ENCODE assay signal across 15 cellular contexts in the genomic region with DNA sequence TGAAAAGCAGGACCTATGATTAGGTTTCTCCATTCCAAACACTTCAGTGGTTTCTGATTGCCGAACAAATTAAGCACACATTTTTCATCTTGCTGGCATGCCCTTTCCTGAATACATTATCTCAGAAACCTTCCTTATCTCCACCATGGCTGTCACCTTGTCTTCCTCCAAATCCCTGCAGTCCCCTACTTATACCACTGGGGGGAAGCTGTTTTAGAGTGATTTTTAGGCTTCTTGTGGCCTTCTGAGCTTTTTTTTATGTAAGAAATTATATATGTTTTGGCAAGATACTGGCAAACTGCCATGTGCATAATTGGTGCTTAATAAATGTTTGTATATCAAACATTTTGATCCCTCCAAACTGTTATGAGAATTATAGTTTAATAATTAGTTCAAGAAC.
DNase-seq lines count a peak whose midpoint lies in the region; ATAC-seq and TF ChIP-seq lines count a peak whose summit lies in the region.
"Had no signal": no experiment of that assay in that cellular context is flagged by ENCODE, and none has a peak within 500 bp of the region (broad histone marks: within the 10 kb centered on the region; RNA-seq: fewer than 3 reads in every experiment).

No MANE protein-coding gene starts in this region.

- H3K4me3 ChIP-seq in heart left ventricle, result no peak overlapping the region
- H3K4me3 ChIP-seq in astrocyte of the spinal cord (ENCODE audit: low read depth, low read length), result no peak overlapping the region
- H3K4me3 ChIP-seq in retinal pigment epithelial cell (ENCODE audit: low read length), result no peak overlapping the region
- no peak overlapping the region for H3K4me3 ChIP-seq in sigmoid colon
- H3K4me3 ChIP-seq: BLaER1 treated with 17β-estradiol and CSF1 and Interleukin-3, amounts not matched to agents 10 nM and 100 nM; SJCRH30 had no signal

- DNase-seq in heart left ventricle (no peak), Right ventricle myocardium superior (no peak), NCI-H146 (lab: John Stamatoyannopoulos, UW) (peak; percentile 15), astrocyte of the spinal cord (ENCODE audit: low read depth, low spot score) (no peak), retinal pigment epithelial cell (ENCODE audit: low read depth) (no peak), HEK293T (ENCODE audit: extremely low spot score) (no peak), sigmoid colon (no peak)
- DNase-seq: activated CD4-positive, alpha-beta T cell treated with anti-CD3 and anti-CD28 coated beads, Interleukin-2, amount 10 ng/mL, durations not matched to agents 24 days and 14 days; activated naive CD4-positive, alpha-beta T cell; effector memory CD4-positive, alpha-beta T cell; MM.1S; naive thymus-derived CD4-positive, alpha-beta T cell had no signal

- CTCF ChIA-PET in HEK293T (lab: Yijun Ruan, JAX), result no interaction called here

- peaks cover 0 to under 1% (median 0%) of the 10 kb centered on the region in 9 donors for H3K27me3 ChIP-seq in heart left ventricle
- H3K27me3 ChIP-seq in sigmoid colon, result no peaks in the 10 kb centered on the region
- H3K27me3 ChIP-seq: BLaER1 treated with 17β-estradiol and CSF1 and Interleukin-3, amounts not matched to agents 10 nM and 100 nM had no signal

- peak in 7 of 12 donors; percentile 4 to 32 (median 20) for TF ChIP-seq CTCF in heart left ventricle (IDR thresholded peaks at IDR 0.05)
- TF ChIP-seq CTCF in astrocyte of the spinal cord (IDR thresholded peaks at IDR 0.05; ENCODE audit: low read depth, low read length), result peak; percentile 43
- peak; percentile 14 for TF ChIP-seq CTCF in retinal pigment epithelial cell (conservative IDR thresholded peaks at IDR 0.05; ENCODE audit: low read depth, low read length)
- TF ChIP-seq CTCF in sigmoid colon (IDR thresholded peaks at IDR 0.05), result no peak

- TF ChIP-seq POLR2A in heart left ventricle (IDR thresholded peaks at IDR 0.05), result no peak
- TF ChIP-seq POLR2A in sigmoid colon (IDR thresholded peaks at IDR 0.05), result no peak

- WGBS in heart left ventricle, 4 donors, result 46 to 63% (median 56%) methylated on average over 1 of the region's 1 CpG
- WGBS in sigmoid colon, 2 donors, result 65 to 85% methylated on average over 1 of the region's 1 CpG

- in situ Hi-C loops in astrocyte of the spinal cord (cut with HindIII; ENCODE audit: low sequenced_read_pairs), result no loop called here

- H3K9me3 ChIP-seq in heart left ventricle (no peaks in the 10 kb centered on the region), sigmoid colon (no peaks in the 10 kb centered on the region)
- H3K9me3 ChIP-seq: SJCRH30 had no signal

- H3K36me3 ChIP-seq in heart left ventricle, result no peaks in the 10 kb centered on the region
- no peaks in the 10 kb centered on the region for H3K36me3 ChIP-seq in sigmoid colon
- H3K36me3 ChIP-seq: BLaER1 treated with 17β-estradiol and CSF1 and Interleukin-3, amounts not matched to agents 10 nM and 100 nM; SJCRH30 had no signal

- POLR2A ChIA-PET in HEK293T (lab: Yijun Ruan, JAX), result no interaction called here

- H3K4me1 ChIP-seq in heart left ventricle, result peaks cover 0 to 1% (median 0%) of the 10 kb centered on the region in 12 donors
- H3K4me1 ChIP-seq in sigmoid colon, result peaks cover 0 to 2% (median under 1%) of the 10 kb centered on the region in 4 donors
- H3K4me1 ChIP-seq: SJCRH30 had no signal

- H3K27ac ChIP-seq in heart left ventricle (no peak overlapping the region), sigmoid colon (no peak overlapping the region)
- H3K27ac ChIP-seq: BLaER1 treated with 17β-estradiol and CSF1 and Interleukin-3, amounts not matched to agents 10 nM and 100 nM; SJCRH30 had no signal

- ATAC-seq in heart left ventricle (no peak), Right ventricle myocardium superior (ENCODE audit: poor library complexity) (no peak), HG03196 (IDR thresholded peaks at IDR 0.05; ENCODE audit: unreplicated experiment) (no peak)
- ATAC-seq: naive thymus-derived CD4-positive, alpha-beta T cell had no signal

- TF ChIP-seq EP300 in sigmoid colon (IDR thresholded peaks at IDR 0.05), result no peak

- intact Hi-C loops in heart left ventricle (cut with DNase I), result loop anchor here in 2 of 10 donors (10.0 kb wide), 2 partner anchors 187 to 217 kb away; no protein-coding TSS in a partner anchor
- intact Hi-C loops in Right ventricle myocardium superior (cut with DNase I), result no loop called here
- intact Hi-C loops in sigmoid colon (cut with DNase I), result no loop called here

TF ChIP-seq in HEK293T, 16 proteins besides CTCF, POLR2A, EP300 and RAD21:
- no peak for TF ChIP-seq ZNF384 (IDR thresholded peaks at IDR 0.05)
- TF ChIP-seq ELF4 (IDR thresholded peaks at IDR 0.05), result no peak
- TF ChIP-seq L3MBTL2 (conservative IDR thresholded peaks at IDR 0.05), result no peak
- TF ChIP-seq ARNT (IDR thresholded peaks at IDR 0.05), result no peak
- TF ChIP-seq HDGF (IDR thresholded peaks at IDR 0.05; ENCODE audit: borderline replicate concordance), result no peak
- TF ChIP-seq FOXM1 (IDR thresholded peaks at IDR 0.05; ENCODE audit: borderline replicate concordance), result no peak
- TF ChIP-seq FOXA1 (IDR thresholded peaks at IDR 0.05), result no peak
- no peak for TF ChIP-seq LEF1 (IDR thresholded peaks at IDR 0.05; ENCODE audit: borderline replicate concordance)
- TF ChIP-seq FOXK2 (IDR thresholded peaks at IDR 0.05), result no peak
- no peak for TF ChIP-seq CTBP1 (IDR thresholded peaks at IDR 0.05; ENCODE audit: borderline replicate concordance)
- TF ChIP-seq SP1 (IDR thresholded peaks at IDR 0.05), result no peak
- TF ChIP-seq BHLHE40 (IDR thresholded peaks at IDR 0.05; ENCODE audit: borderline replicate concordance), result no peak
- no peak for TF ChIP-seq TARDBP (IDR thresholded peaks at IDR 0.05)
- TF ChIP-seq SUZ12 (IDR thresholded peaks at IDR 0.05), result no peak
- TF ChIP-seq, protein P1, sequence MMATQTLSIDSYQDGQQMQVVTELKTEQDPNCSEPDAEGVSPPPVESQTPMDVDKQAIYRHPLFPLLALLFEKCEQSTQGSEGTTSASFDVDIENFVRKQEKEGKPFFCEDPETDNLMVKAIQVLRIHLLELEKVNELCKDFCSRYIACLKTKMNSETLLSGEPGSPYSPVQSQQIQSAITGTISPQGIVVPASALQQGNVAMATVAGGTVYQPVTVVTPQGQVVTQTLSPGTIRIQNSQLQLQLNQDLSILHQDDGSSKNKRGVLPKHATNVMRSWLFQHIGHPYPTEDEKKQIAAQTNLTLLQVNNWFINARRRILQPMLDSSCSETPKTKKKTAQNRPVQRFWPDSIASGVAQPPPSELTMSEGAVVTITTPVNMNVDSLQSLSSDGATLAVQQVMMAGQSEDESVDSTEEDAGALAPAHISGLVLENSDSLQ (IDR thresholded peaks at IDR 0.05), result no peak
- no peak for TF ChIP-seq NFRKB (IDR thresholded peaks at IDR 0.05)
TF ChIP-seq in HEK293T: peak in this region for 0.

Comparison
In these comparisons a context has a peak if more than half of its experiments do, and no peak if none do; other contexts are left out.
1. CTCF ChIP-seq: peak in heart left ventricle (7 of 12), astrocyte of the spinal cord (single experiment) and retinal pigment epithelial cell (single experiment); none in sigmoid colon (0 of 4).